Comparison of ENCODE assay signal across 16 cellular contexts in the genomic region with DNA sequence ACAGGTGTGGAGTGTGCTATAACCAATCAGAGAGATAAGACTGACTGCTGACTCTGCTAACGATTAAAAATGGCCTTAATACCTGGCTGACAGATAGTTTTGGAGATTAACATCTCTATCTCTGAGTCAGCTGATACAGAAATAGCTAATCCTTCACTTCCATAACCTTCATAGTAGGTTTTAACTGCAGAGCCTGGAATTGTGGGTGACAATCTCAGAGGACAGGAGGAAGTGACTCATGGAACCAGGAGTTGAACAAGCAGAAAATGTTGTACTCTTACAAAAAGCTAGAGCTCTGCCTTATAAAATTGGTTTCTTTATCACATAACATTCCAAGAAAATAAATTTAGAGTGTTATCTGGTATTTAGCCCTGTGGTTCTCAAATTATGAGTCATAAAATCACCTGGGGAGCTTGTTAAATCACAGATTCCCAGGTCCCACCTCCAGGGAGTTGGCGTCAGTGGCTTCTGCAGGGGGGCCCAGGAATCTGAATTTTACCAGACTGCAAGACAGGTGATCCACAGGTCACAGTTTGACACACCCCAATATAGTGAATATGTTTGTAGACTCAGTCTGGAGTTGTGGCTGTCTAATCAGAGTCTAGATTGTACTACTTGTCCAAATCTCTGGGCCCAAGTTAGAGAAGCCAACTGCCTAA.
DNase-seq lines count a peak whose midpoint lies in the region; ATAC-seq, FAIRE-seq and TF ChIP-seq lines count a peak whose summit lies in the region.
"Had no signal": no experiment of that assay in that cellular context is flagged by ENCODE, and none has a peak within 500 bp of the region (broad histone marks: within the 10 kb centered on the region; RNA-seq: fewer than 3 reads in every experiment).

No MANE protein-coding gene starts in this region.

- ATAC-seq in stimulated activated naive CD8-positive, alpha-beta T cell treated with anti-CD3 and anti-CD28 coated beads, Interleukin-15, Interleukin-2, amounts not matched to agents 100 U/mL and 50 U/mL, for 24 hours: peak; percentile 32
- no peak for ATAC-seq in stimulated activated naive CD8-positive, alpha-beta T cell treated with anti-CD3 and anti-CD28 coated beads, Interleukin-15, amount 100 ng/mL, for 72 hours
- ATAC-seq in SK-N-SH treated with all-trans-retinoic acid at 6 μM for 48 hours (peak; percentile 70), GM19463 (IDR thresholded peaks at IDR 0.05; ENCODE audit: unreplicated experiment) (no peak)
- ATAC-seq: activated naive CD8-positive, alpha-beta T cell treated with anti-CD3 and anti-CD28 coated beads, Interleukin-2, amount 50 U/mL, for 24 hours had no signal

- no peak overlapping the region for H3K4me3 Mint-ChIP-seq in stimulated activated naive CD8-positive, alpha-beta T cell treated with anti-CD3 and anti-CD28 coated beads, Interleukin-15, amount 100 ng/mL, for 72 hours
- H3K4me3 Mint-ChIP-seq: activated naive CD8-positive, alpha-beta T cell treated with anti-CD3 and anti-CD28 coated beads, Interleukin-2, amount 50 U/mL, for 24 hours; H9; neural progenitor cell had no signal

- no peaks in the 10 kb centered on the region for H3K9me3 Mint-ChIP-seq in stimulated activated naive CD8-positive, alpha-beta T cell treated with anti-CD3 and anti-CD28 coated beads, Interleukin-15, amount 100 ng/mL, for 72 hours
- H3K9me3 Mint-ChIP-seq: activated naive CD8-positive, alpha-beta T cell treated with anti-CD3 and anti-CD28 coated beads, Interleukin-2, amount 50 U/mL, for 24 hours; H9; neural progenitor cell had no signal

- H3K4me1 Mint-ChIP-seq in stimulated activated naive CD8-positive, alpha-beta T cell treated with anti-CD3 and anti-CD28 coated beads, Interleukin-15, amount 100 ng/mL, for 72 hours: no peaks in the 10 kb centered on the region
- H3K4me1 Mint-ChIP-seq: neural progenitor cell had no signal

- no peak overlapping the region for H3K27ac Mint-ChIP-seq in stimulated activated naive CD8-positive, alpha-beta T cell treated with anti-CD3 and anti-CD28 coated beads, Interleukin-15, amount 100 ng/mL, for 72 hours
- H3K27ac Mint-ChIP-seq: activated naive CD8-positive, alpha-beta T cell treated with anti-CD3 and anti-CD28 coated beads, Interleukin-2, amount 50 U/mL, for 24 hours; H9; neural progenitor cell had no signal

- no peak for DNase-seq in stimulated activated naive CD8-positive, alpha-beta T cell treated with anti-CD3 and anti-CD28 coated beads, Interleukin-15, Interleukin-2, amounts not matched to agents 100 U/mL and 50 U/mL, for 24 hours
- DNase-seq in stimulated activated naive CD8-positive, alpha-beta T cell treated with anti-CD3 and anti-CD28 coated beads, Interleukin-15, amount 100 ng/mL, for 72 hours: no peak
- DNase-seq in glomerular visceral epithelial cell (ENCODE audit: extremely low spot score): peak; percentile 67
- peak; percentile 52 for DNase-seq in urothelium cell line (ENCODE audit: low spot score)
- DNase-seq in islet precursor cell: no peak
- no peak for DNase-seq in SIG-M5 (lab: John Stamatoyannopoulos, UW)
- DNase-seq: activated naive CD8-positive, alpha-beta T cell treated with anti-CD3 and anti-CD28 coated beads, Interleukin-2, amount 50 U/mL, for 24 hours; C1 segment of cervical spinal cord; H9; kidney; MM.1S; NCI-H524; stomach had no signal

- no peaks in the 10 kb centered on the region for H3K27me3 Mint-ChIP-seq in stimulated activated naive CD8-positive, alpha-beta T cell treated with anti-CD3 and anti-CD28 coated beads, Interleukin-15, amount 100 ng/mL, for 72 hours
- H3K27me3 Mint-ChIP-seq: activated naive CD8-positive, alpha-beta T cell treated with anti-CD3 and anti-CD28 coated beads, Interleukin-2, amount 50 U/mL, for 24 hours had no signal

- no peak for FAIRE-seq in urothelium cell line (lab: Jason Lieb, UNC)
- FAIRE-seq: kidney had no signal

TF ChIP-seq in SK-N-SH treated with all-trans-retinoic acid at 6 μM for 48 hours, 23 proteins besides CTCF, POLR2A, EP300 and RAD21:
- peak; percentile 77 for TF ChIP-seq ZFP3 (CRISPR knock-in tag; IDR thresholded peaks at IDR 0.05)
- TF ChIP-seq ZNF8 (CRISPR knock-in tag; IDR thresholded peaks at IDR 0.05): no peak

Comparison
In these comparisons a context has a peak if more than half of its experiments do, and no peak if none do; other contexts are left out.
1. ATAC-seq: peak in stimulated activated naive CD8-positive, alpha-beta T cell treated with anti-CD3 and anti-CD28 coated beads, Interleukin-15, Interleukin-2, amounts not matched to agents 100 U/mL and 50 U/mL, for 24 hours (single experiment) and SK-N-SH treated with all-trans-retinoic acid at 6 μM for 48 hours (single experiment); none in stimulated activated naive CD8-positive, alpha-beta T cell treated with anti-CD3 and anti-CD28 coated beads, Interleukin-15, amount 100 ng/mL, for 72 hours (single experiment) and GM19463 (single experiment).
2. DNase-seq: peak in glomerular visceral epithelial cell (single experiment) and urothelium cell line (single experiment); none in stimulated activated naive CD8-positive, alpha-beta T cell treated with anti-CD3 and anti-CD28 coated beads, Interleukin-15, Interleukin-2, amounts not matched to agents 100 U/mL and 50 U/mL, for 24 hours (single experiment), stimulated activated naive CD8-positive, alpha-beta T cell treated with anti-CD3 and anti-CD28 coated beads, Interleukin-15, amount 100 ng/mL, for 72 hours (0 of 2), islet precursor cell (single experiment) and SIG-M5 (single experiment).